23 cellular contexts compared by ENCODE assay signal in the genomic region with DNA sequence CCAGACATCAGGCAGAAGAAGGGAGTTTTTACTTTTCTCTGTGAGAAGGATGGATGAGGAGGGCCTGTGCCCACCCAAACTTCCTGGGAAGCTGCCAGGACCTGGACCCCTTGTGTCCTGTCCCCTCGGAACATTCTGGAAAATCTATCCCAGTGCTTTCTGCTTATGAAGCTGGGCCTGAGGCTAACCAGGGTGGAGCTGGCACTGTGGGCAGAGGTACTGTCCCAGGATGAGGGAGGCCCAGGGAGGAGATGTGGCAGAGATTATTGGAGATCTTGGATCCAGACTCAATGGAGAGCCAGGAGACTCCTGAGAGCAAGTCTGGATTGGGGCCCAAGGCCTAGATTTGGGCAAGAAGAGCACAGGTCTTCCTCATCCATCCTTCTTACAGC. TPM values are rescaled to one million over a fixed set of nuclear protein-coding genes. Genes with fewer than 3 reads are reported as not detected.
DNase-seq lines count a peak whose midpoint lies in the region; ATAC-seq and TF ChIP-seq lines count a peak whose summit lies in the region.
"Had no signal": no experiment of that assay in that cellular context is flagged by ENCODE, and none has a peak within 500 bp of the region (broad histone marks: within the 10 kb centered on the region; RNA-seq: fewer than 3 reads in every experiment).

No MANE protein-coding gene starts in this region.

- peaks cover 28% of the 10 kb centered on the region for H3K4me1 Mint-ChIP-seq in chondrocyte (ENCODE audit: low read depth)
- H3K4me1 Mint-ChIP-seq in effector memory CD8-positive, alpha-beta T cell (ENCODE audit: low read depth in 2 of 2): no peaks in the 10 kb centered on the region
- H3K4me1 Mint-ChIP-seq: activated naive CD8-positive, alpha-beta T cell treated with anti-CD3 and anti-CD28 coated beads, Interleukin-2, amount 10 ng/mL, durations not matched to agents 7 days and 5 days; stimulated activated naive B cell treated with anti-CD40 and anti-IgM and Interleukin-4, amounts not matched to agents 10 μg/mL and 1 μg/mL and 100 μg/mL, for 72 hours; T-cell had no signal

- H3K9me3 Mint-ChIP-seq in chondrocyte (ENCODE audit: low read depth): peaks cover 3% of the 10 kb centered on the region
- no peaks in the 10 kb centered on the region for H3K9me3 Mint-ChIP-seq in effector memory CD8-positive, alpha-beta T cell
- H3K9me3 Mint-ChIP-seq: activated naive CD8-positive, alpha-beta T cell treated with anti-CD3 and anti-CD28 coated beads, Interleukin-2, amount 10 ng/mL, durations not matched to agents 7 days and 5 days; activated T-helper 1 cell treated with anti-CD3 and anti-CD28 coated beads, Interleukin-12 subunit alpha, Interleukin-12 subunit beta, Interleukin-2, Interleukin-4 antibody, amounts not matched to agents 30 ng/mL and 10 ng/mL and 1 ng/mL, durations not matched to agents 14 hours and 24 hours and 36 hours had no signal

- no peaks in the 10 kb centered on the region for H3K27me3 ChIP-seq in right atrium auricular region
- H3K27me3 ChIP-seq in neuron (ENCODE audit: insufficient read depth, low read length): no peaks in the 10 kb centered on the region
- no peaks in the 10 kb centered on the region for H3K27me3 ChIP-seq in tibial artery
- H3K27me3 ChIP-seq: breast epithelium, dorsolateral prefrontal cortex, foreskin keratinocyte, tibial nerve had no signal

- H3K4me3 ChIP-seq in right atrium auricular region (no peak overlapping the region), neuron (ENCODE audit: low read length) (peak overlapping the region; percentile 3), tibial artery (peak overlapping the region in 1 of 2 donors; percentile 47)
- H3K4me3 ChIP-seq: skin epidermis had no signal

- H3K27ac ChIP-seq in right atrium auricular region (peak overlapping the region; percentile 57 to 58), tibial artery (peak overlapping the region; percentile 43 to 61)
- H3K27ac ChIP-seq: breast epithelium, foreskin keratinocyte had no signal

- ATAC-seq in effector memory CD8-positive, alpha-beta T cell (replicated peaks): no peak
- ATAC-seq in activated CD4-positive, CD25-positive, alpha-beta regulatory T cell treated with anti-CD3 and anti-CD28 coated beads, Interleukin-2, amount 50 U/mL, for 24 hours: no peak
- no peak for ATAC-seq in GM18520 (IDR thresholded peaks at IDR 0.05; ENCODE audit: unreplicated experiment)
- ATAC-seq: foreskin keratinocyte, T-cell had no signal

- peak; percentile 25 for DNase-seq in chondrocyte (ENCODE audit: low spot score)
- DNase-seq in right atrium auricular region (ENCODE audit: low spot score): no peak
- DNase-seq in tibial artery: no peak
- DNase-seq in effector memory CD8-positive, alpha-beta T cell: no peak
- DNase-seq: activated CD4-positive, alpha-beta T cell treated with anti-CD3 and anti-CD28 coated beads for 4 hours; activated naive CD8-positive, alpha-beta T cell treated with anti-CD3 and anti-CD28 coated beads, Interleukin-2, amount 10 ng/mL, durations not matched to agents 7 days and 5 days; foreskin keratinocyte; KBM-7; kidney glomerular epithelial cell; NCI-H187; SHP77; stimulated activated CD4-positive, alpha-beta T cell treated with anti-CD3 and anti-CD28 coated beads, Interleukin-2, amount 100 ng/mL, for 24 hours; stimulated activated naive B cell treated with anti-CD40 and anti-IgM and Interleukin-4, amounts not matched to agents 10 μg/mL and 1 μg/mL and 100 μg/mL, for 72 hours; T-cell had no signal

- H3K4me3 Mint-ChIP-seq in chondrocyte (ENCODE audit: unreplicated experiment): no peak overlapping the region
- no peak overlapping the region for H3K4me3 Mint-ChIP-seq in effector memory CD8-positive, alpha-beta T cell
- H3K4me3 Mint-ChIP-seq: activated naive CD8-positive, alpha-beta T cell treated with anti-CD3 and anti-CD28 coated beads, Interleukin-2, amount 10 ng/mL, durations not matched to agents 7 days and 5 days; activated T-helper 1 cell treated with anti-CD3 and anti-CD28 coated beads, Interleukin-12 subunit alpha, Interleukin-12 subunit beta, Interleukin-2, Interleukin-4 antibody, amounts not matched to agents 30 ng/mL and 10 ng/mL and 1 ng/mL, durations not matched to agents 14 hours and 24 hours and 36 hours; stimulated activated naive B cell treated with anti-CD40 and anti-IgM and Interleukin-4, amounts not matched to agents 10 μg/mL and 1 μg/mL and 100 μg/mL, for 72 hours; T-cell had no signal

- no peaks in the 10 kb centered on the region for H3K27me3 Mint-ChIP-seq in chondrocyte (ENCODE audit: low read depth)
- H3K27me3 Mint-ChIP-seq in effector memory CD8-positive, alpha-beta T cell: peaks cover 6 to 22% of the 10 kb centered on the region in 2 donors

- H3K4me1 ChIP-seq in right atrium auricular region (peaks cover 0 to 53% of the 10 kb centered on the region in 2 donors), neuron (ENCODE audit: insufficient read depth, low read length) (peaks cover 56% of the 10 kb centered on the region), tibial artery (peaks cover 0 to 29% (median 24%) of the 10 kb centered on the region in 4 donors)
- H3K4me1 ChIP-seq: breast epithelium, foreskin keratinocyte had no signal

- no peak overlapping the region for H2AFZ ChIP-seq in neuron (ENCODE audit: low read depth, low read length)

- H3K27ac Mint-ChIP-seq in chondrocyte (ENCODE audit: unreplicated experiment): peak overlapping the region; percentile 70
- H3K27ac Mint-ChIP-seq in effector memory CD8-positive, alpha-beta T cell: no peak overlapping the region
- H3K27ac Mint-ChIP-seq: activated naive CD8-positive, alpha-beta T cell treated with anti-CD3 and anti-CD28 coated beads, Interleukin-2, amount 10 ng/mL, durations not matched to agents 7 days and 5 days; activated T-helper 1 cell treated with anti-CD3 and anti-CD28 coated beads, Interleukin-12 subunit alpha, Interleukin-12 subunit beta, Interleukin-2, Interleukin-4 antibody, amounts not matched to agents 30 ng/mL and 10 ng/mL and 1 ng/mL, durations not matched to agents 14 hours and 24 hours and 36 hours; stimulated activated naive B cell treated with anti-CD40 and anti-IgM and Interleukin-4, amounts not matched to agents 10 μg/mL and 1 μg/mL and 100 μg/mL, for 72 hours; T-cell had no signal

- H3K36me3 ChIP-seq in right atrium auricular region: no peaks in the 10 kb centered on the region
- H3K36me3 ChIP-seq in neuron (ENCODE audit: insufficient read depth, low read length): peaks cover 6% of the 10 kb centered on the region
- H3K36me3 ChIP-seq in tibial artery: no peaks in the 10 kb centered on the region
- H3K36me3 ChIP-seq: breast epithelium, tibial nerve had no signal

- no peaks in the 10 kb centered on the region for H3K36me3 Mint-ChIP-seq in chondrocyte (ENCODE audit: low read depth)
- H3K36me3 Mint-ChIP-seq in effector memory CD8-positive, alpha-beta T cell (ENCODE audit: insufficient read depth): peaks cover 2% of the 10 kb centered on the region
- H3K36me3 Mint-ChIP-seq: activated naive CD8-positive, alpha-beta T cell treated with anti-CD3 and anti-CD28 coated beads, Interleukin-2, amount 10 ng/mL, durations not matched to agents 7 days and 5 days; stimulated activated naive B cell treated with anti-CD40 and anti-IgM and Interleukin-4, amounts not matched to agents 10 μg/mL and 1 μg/mL and 100 μg/mL, for 72 hours; T-cell had no signal

- intact Hi-C loops in tibial artery (cut with DNase I; ENCODE audit: low total_unique reads): no loop called here

- no peak for TF ChIP-seq CTCF in chondrocyte (IDR thresholded peaks at IDR 0.05)
- TF ChIP-seq CTCF in right atrium auricular region (IDR thresholded peaks at IDR 0.05): no peak
- TF ChIP-seq CTCF in tibial artery (IDR thresholded peaks at IDR 0.05): no peak

- H3K9me3 ChIP-seq in right atrium auricular region: no peaks in the 10 kb centered on the region
- H3K9me3 ChIP-seq in neuron (ENCODE audit: low read length): peaks cover 9% of the 10 kb centered on the region
- H3K9me3 ChIP-seq in tibial artery: no peaks in the 10 kb centered on the region
- H3K9me3 ChIP-seq: breast epithelium, tibial nerve had no signal

RNA-seq across cellular contexts. Expression of gene SPSB4, which starts 44.4 kb away (rescaled TPM):
- total RNA-seq in chondrocyte (1.9 to 2.7 TPM (median 2.4 TPM) in 3 replicates), right atrium auricular region (1 to 10 TPM; 1.8 to 6.9 TPM)
- total RNA-seq: activated naive CD8-positive, alpha-beta T cell treated with anti-CD3 and anti-CD28 coated beads, Interleukin-2, amount 10 ng/mL, durations not matched to agents 7 days and 5 days; activated T-helper 1 cell treated with anti-CD3 and anti-CD28 coated beads, Interleukin-12 subunit alpha, Interleukin-12 subunit beta, Interleukin-2, Interleukin-4 antibody, amounts not matched to agents 30 ng/mL and 10 ng/mL and 1 ng/mL, durations not matched to agents 14 hours and 24 hours and 36 hours; foreskin keratinocyte; OCI-LY7; T-cell had no signal
